Comparison of ENCODE assay signal across 1 cellular context in genomic region chr14:63735720-63736119, GRCh38.
TF ChIP-seq lines count a peak whose summit lies in the region.

No MANE protein-coding gene starts in this region.

TF ChIP-seq in GM23338, 12 proteins besides CTCF, POLR2A, EP300 and RAD21 (continued from another document):
- no peak for TF ChIP-seq ZNF462 (CRISPR knock-in tag; IDR thresholded peaks at IDR 0.05)
- TF ChIP-seq REST (IDR thresholded peaks at IDR 0.05; ENCODE audit: unreplicated experiment): no peak
